In the genomic region with DNA sequence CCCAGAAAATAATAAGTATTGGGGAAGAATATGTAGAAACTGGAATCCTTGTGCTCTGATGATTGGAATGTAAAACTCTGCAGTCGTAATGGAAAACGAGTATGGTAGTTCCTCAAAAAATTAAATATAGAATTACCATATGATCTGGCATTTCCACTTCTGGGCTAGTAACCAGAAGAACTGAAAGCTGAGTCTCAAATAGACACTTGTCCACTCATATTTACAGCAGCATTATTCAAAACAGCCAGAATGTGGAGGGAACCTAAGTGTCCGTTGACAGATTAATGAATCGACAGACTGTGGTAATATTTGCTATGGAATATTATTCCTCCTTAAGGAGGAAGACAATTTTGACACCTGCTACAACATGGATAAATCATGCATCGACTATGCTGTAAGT, we compare ENCODE assay signal across 30 cellular contexts.
"Had no signal": no experiment of that assay in that cellular context is flagged by ENCODE, and none has a peak within 500 bp of the region (broad histone marks: within the 10 kb centered on the region; RNA-seq: fewer than 3 reads in every experiment).

No MANE protein-coding gene starts in this region.

- ATAC-seq: activated CD4-positive, alpha-beta T cell treated with anti-CD3 and anti-CD28 coated beads for 36 hours; activated CD4-positive, CD25-positive, alpha-beta regulatory T cell treated with anti-CD3 and anti-CD28 coated beads, Interleukin-2, amount 50 U/mL, for 24 hours; activated naive CD8-positive, alpha-beta T cell treated with anti-CD3 and anti-CD28 coated beads, Interleukin-2, amount 50 U/mL, for 24 hours; WTC11 had no signal

- H3K27me3 ChIP-seq: MG63 had no signal

- H3K4me3 ChIP-seq: MG63, PC-9 had no signal

- FAIRE-seq: bronchial epithelial cell, RCC 7860 had no signal

- H3K27me3 Mint-ChIP-seq: activated CD4-positive, alpha-beta T cell treated with anti-CD3 and anti-CD28 coated beads for 36 hours; activated CD4-positive, alpha-beta T cell treated with anti-CD3 and anti-CD28 coated beads, Interleukin-2, amount 10 ng/mL, durations not matched to agents 7 days and 5 days; activated naive CD4-positive, alpha-beta T cell treated with anti-CD3 and anti-CD28 coated beads, Interleukin-2, amount 10 ng/mL, durations not matched to agents 7 days and 5 days; activated naive CD8-positive, alpha-beta T cell; activated naive CD8-positive, alpha-beta T cell treated with anti-CD3 and anti-CD28 coated beads, Interleukin-2, amount 50 U/mL, for 24 hours had no signal

- H3K4me3 Mint-ChIP-seq: activated CD4-positive, alpha-beta T cell treated with anti-CD3 and anti-CD28 coated beads for 36 hours; activated CD4-positive, alpha-beta T cell treated with anti-CD3 and anti-CD28 coated beads, Interleukin-2, amount 10 ng/mL, durations not matched to agents 7 days and 5 days; activated naive CD4-positive, alpha-beta T cell treated with anti-CD3 and anti-CD28 coated beads, Interleukin-2, amount 10 ng/mL, durations not matched to agents 7 days and 5 days; activated naive CD8-positive, alpha-beta T cell; activated naive CD8-positive, alpha-beta T cell treated with anti-CD3 and anti-CD28 coated beads, Interleukin-2, amount 50 U/mL, for 24 hours; brain; WTC11 had no signal

- H3K4me2 ChIP-seq: PC-9 had no signal

- DNase-seq: activated CD4-positive, alpha-beta T cell treated with anti-CD3 and anti-CD28 coated beads for 36 hours; activated CD4-positive, alpha-beta T cell treated with anti-CD3 and anti-CD28 coated beads, Interleukin-2, amount 10 ng/mL, durations not matched to agents 7 days and 5 days; activated CD4-positive, alpha-beta T cell treated with anti-CD3 and anti-CD28 coated beads, Interleukin-2, amount 50 U/mL, for 48 hours; activated CD8-positive, alpha-beta memory T cell treated with anti-CD3 and anti-CD28 coated beads, Interleukin-2, amount 50 U/mL, for 4 hours; activated effector memory CD4-positive, alpha-beta T cell treated with Interleukin-2 at 50 U/mL for 16 hours; activated naive CD4-positive, alpha-beta T cell treated with anti-CD3 and anti-CD28 coated beads, Interleukin-2, amount 10 ng/mL, durations not matched to agents 7 days and 5 days; activated naive CD8-positive, alpha-beta T cell treated with anti-CD3 and anti-CD28 coated beads, Interleukin-2, amount 50 U/mL, for 24 hours; activated T-cell treated with anti-CD3 and anti-CD28 coated beads, Interleukin-2, amount 50 U/mL, for 48 hours; anterior cingulate cortex; caudate nucleus; cerebellar nuclear complex; Kasumi-1; KG1; MG63; NCI-H1048; NCI-H1436 treated with DMSO at 0.1 percent for 48 hours; NCI-H1694 treated with DMSO at 0.1 percent for 48 hours; NCI-H2029; NCI-H510A; NCI-H526; NCI-H748 treated with DMSO at 0.1 percent for 48 hours; NK-92 treated with Interleukin-12 subunit alpha and Interleukin-12 subunit beta, amount 100 ng/mL, for 24 hours; PC-9; Right ventricle myocardium superior had no signal

- H3K4me1 Mint-ChIP-seq: activated CD4-positive, alpha-beta T cell treated with anti-CD3 and anti-CD28 coated beads for 36 hours; activated CD4-positive, alpha-beta T cell treated with anti-CD3 and anti-CD28 coated beads, Interleukin-2, amount 10 ng/mL, durations not matched to agents 7 days and 5 days; activated naive CD4-positive, alpha-beta T cell treated with anti-CD3 and anti-CD28 coated beads, Interleukin-2, amount 10 ng/mL, durations not matched to agents 7 days and 5 days; activated naive CD8-positive, alpha-beta T cell treated with anti-CD3 and anti-CD28 coated beads, Interleukin-2, amount 50 U/mL, for 24 hours; WTC11 had no signal

- H3K27ac Mint-ChIP-seq: activated CD4-positive, alpha-beta T cell treated with anti-CD3 and anti-CD28 coated beads for 36 hours; activated CD4-positive, alpha-beta T cell treated with anti-CD3 and anti-CD28 coated beads, Interleukin-2, amount 10 ng/mL, durations not matched to agents 7 days and 5 days; activated naive CD4-positive, alpha-beta T cell treated with anti-CD3 and anti-CD28 coated beads, Interleukin-2, amount 10 ng/mL, durations not matched to agents 7 days and 5 days; activated naive CD8-positive, alpha-beta T cell; activated naive CD8-positive, alpha-beta T cell treated with anti-CD3 and anti-CD28 coated beads, Interleukin-2, amount 50 U/mL, for 24 hours; brain; WTC11 had no signal

- H3K36me3 Mint-ChIP-seq: activated naive CD4-positive, alpha-beta T cell treated with anti-CD3 and anti-CD28 coated beads, Interleukin-2, amount 10 ng/mL, durations not matched to agents 7 days and 5 days; brain; WTC11 had no signal

- H3K27ac ChIP-seq: PC-9 had no signal

- H3K9me3 ChIP-seq: MG63 had no signal

- H3K9me3 Mint-ChIP-seq: activated CD4-positive, alpha-beta T cell treated with anti-CD3 and anti-CD28 coated beads, Interleukin-2, amount 10 ng/mL, durations not matched to agents 7 days and 5 days; activated naive CD4-positive, alpha-beta T cell treated with anti-CD3 and anti-CD28 coated beads, Interleukin-2, amount 10 ng/mL, durations not matched to agents 7 days and 5 days; activated naive CD8-positive, alpha-beta T cell treated with anti-CD3 and anti-CD28 coated beads, Interleukin-2, amount 50 U/mL, for 24 hours; WTC11 had no signal

- H2AFZ ChIP-seq: PC-9 had no signal

- H3K36me3 ChIP-seq: MG63 had no signal
